In genomic region chr3:120093923-120094775, GRCh38 we compare ENCODE assay signal across 1 cellular context.
A peak's percentile ranks its signal among the peaks of the same experiment; 100 is the strongest.
TF ChIP-seq lines count a peak whose summit lies in the region.

GSK3B (minus strand) TSS chr3:120094447; CDS start chr3:120093434, 1,013 bp downstream.

TF ChIP-seq in H1, 55 proteins besides CTCF, POLR2A, EP300 and RAD21 (continued from another document):
- TF ChIP-seq EGR1 (IDR thresholded peaks at IDR 0.05; ENCODE audit: borderline replicate concordance, low read depth, low read length): no peak
- TF ChIP-seq MAX (IDR thresholded peaks at IDR 0.05): 0 out of 2 replicates have a peak, but pooled peaks have one; percentile 12
- TF ChIP-seq ZNF274 (IDR thresholded peaks at IDR 0.05; ENCODE audit: borderline replicate concordance, extremely low read depth, low read length): no peak
- no peak for TF ChIP-seq HDAC6 (IDR thresholded peaks at IDR 0.05; ENCODE audit: low read depth, low read length)
- no peak for TF ChIP-seq RNF2 (IDR thresholded peaks at IDR 0.05; ENCODE audit: borderline replicate concordance, low read depth, low read length, missing control alignments, poor library complexity, severe bottlenecking)
- TF ChIP-seq TAF7 (optimal IDR thresholded peaks at IDR 0.05; ENCODE audit: borderline replicate concordance, low read depth, low read length): no peak
- TF ChIP-seq GABPA (IDR thresholded peaks at IDR 0.05; ENCODE audit: borderline replicate concordance, insufficient read depth, low read length): no peak
- peak; percentile 86 for TF ChIP-seq PHF8 (conservative IDR thresholded peaks at IDR 0.05; ENCODE audit: low read depth, low read length)
- no peak for TF ChIP-seq KDM5A (IDR thresholded peaks at IDR 0.05; ENCODE audit: low read length)
- TF ChIP-seq SRF (IDR thresholded peaks at IDR 0.05; ENCODE audit: low read depth, low read length): no peak
- TF ChIP-seq JUND (IDR thresholded peaks at IDR 0.05; ENCODE audit: low read length): no peak
- TF ChIP-seq CHD7 (IDR thresholded peaks at IDR 0.05; ENCODE audit: insufficient replicate concordance, low read length): no peak
- peak; percentile 39; the same call in 1 of the 2 replicates for TF ChIP-seq CREB1 (IDR thresholded peaks at IDR 0.05)
- no peak for TF ChIP-seq CBX8 (IDR thresholded peaks at IDR 0.05; ENCODE audit: borderline replicate concordance, low read depth, low read length)
- no peak for TF ChIP-seq SAP30 (IDR thresholded peaks at IDR 0.05; ENCODE audit: insufficient read depth, insufficient replicate concordance, low read length)
- TF ChIP-seq KDM1A (IDR thresholded peaks at IDR 0.05; ENCODE audit: borderline replicate concordance, low read length): peak; percentile 82; the same call in 1 of the 2 replicates
- no peak for TF ChIP-seq JUN (IDR thresholded peaks at IDR 0.05; ENCODE audit: low read depth, low read length)
- peak; percentile 96 for TF ChIP-seq ASH2L (IDR thresholded peaks at IDR 0.05; ENCODE audit: low read length)
- TF ChIP-seq RBBP5 (IDR thresholded peaks at IDR 0.05; ENCODE audit: borderline replicate concordance, low read depth, low read length): peak; percentile 93
- peak; percentile 88 for TF ChIP-seq FOSL1 (IDR thresholded peaks at IDR 0.05; ENCODE audit: insufficient read depth, low read depth, low read length)
- no peak for TF ChIP-seq HDAC2 (IDR thresholded peaks at IDR 0.05; ENCODE audit: borderline replicate concordance in 1 of 2, low read depth in 2 of 2, low read length in 2 of 2)
- TF ChIP-seq ATF2 (IDR thresholded peaks at IDR 0.05; ENCODE audit: low read length): no peak
- peak in 1 of 2 experiments; percentile 15; a peak in 1 of 4 replicates for TF ChIP-seq SIN3A (conservative IDR thresholded peaks at IDR 0.05 in 1 of 2, IDR thresholded peaks at IDR 0.05 in 1 of 2; ENCODE audit: low read depth in 1 of 2, low read length in 2 of 2)
- no peak for TF ChIP-seq USF2 (IDR thresholded peaks at IDR 0.05; ENCODE audit: low read length)
- no peak for TF ChIP-seq GTF2F1 (IDR thresholded peaks at IDR 0.05; ENCODE audit: borderline replicate concordance, low read depth, low read length)
- TF ChIP-seq BRCA1 (IDR thresholded peaks at IDR 0.05; ENCODE audit: low read depth, low read length): no peak
- peak; percentile 68; the same call in 1 of the 2 replicates for TF ChIP-seq YY1 (IDR thresholded peaks at IDR 0.05; ENCODE audit: low read depth, low read length)
- TF ChIP-seq EZH2 (IDR thresholded peaks at IDR 0.05; ENCODE audit: low read depth, low read length, severe bottlenecking): no peak
- no peak for TF ChIP-seq SUZ12 (IDR thresholded peaks at IDR 0.05; ENCODE audit: low read length)
- TF ChIP-seq BCL11A (IDR thresholded peaks at IDR 0.05; ENCODE audit: low read depth in 2 of 2, low read length in 2 of 2): no peak
- TF ChIP-seq CEBPB (IDR thresholded peaks at IDR 0.05; ENCODE audit: low read depth, low read length): no peak
- no peak for TF ChIP-seq POU5F1 (IDR thresholded peaks at IDR 0.05; ENCODE audit: low read depth, low read length)
- TF ChIP-seq MAFK (IDR thresholded peaks at IDR 0.05; ENCODE audit: low read depth, low read length): no peak
- TF ChIP-seq SP2 (IDR thresholded peaks at IDR 0.05; ENCODE audit: low read length): no peak
- TF ChIP-seq E2F6 (IDR thresholded peaks at IDR 0.05): no peak
- TF ChIP-seq CHD1 (IDR thresholded peaks at IDR 0.05; ENCODE audit: low read depth, low read length): no peak
